Comparison of ENCODE assay signal across 13 cellular contexts in genomic region chr1:31386576-31387243, GRCh38. TPM values are rescaled to one million over a fixed set of nuclear protein-coding genes. Genes with fewer than 3 reads are reported as not detected.
"Had no signal": no experiment of that assay in that cellular context is flagged by ENCODE, and none has a peak within 500 bp of the region (broad histone marks: within the 10 kb centered on the region; RNA-seq: fewer than 3 reads in every experiment).

No MANE protein-coding gene starts in this region.

RNA-seq across cellular contexts. Expression of gene FABP3, which starts 13.8 kb away (rescaled TPM):
- total RNA-seq: activated CD4-positive, alpha-beta memory T cell treated with anti-CD3 and anti-CD28 coated beads for 36 hours; activated CD4-positive, alpha-beta T cell treated with anti-CD3 and anti-CD28 coated beads, Interleukin-2, amount 10 ng/mL, durations not matched to agents 24 days and 14 days; activated CD8-positive, alpha-beta memory T cell treated with anti-CD3 and anti-CD28 coated beads for 36 hours; activated naive CD4-positive, alpha-beta T cell treated with anti-CD3 and anti-CD28 coated beads for 36 hours; activated naive CD4-positive, alpha-beta T cell treated with anti-CD3 and anti-CD28 coated beads, Interleukin-2, amount 50 U/mL, for 72 hours; activated naive CD8-positive, alpha-beta T cell treated with anti-CD3 and anti-CD28 coated beads for 36 hours; activated T-cell treated with anti-CD3 and anti-CD28 coated beads, Interleukin-2, amount 50 U/mL, for 4 hours; activated T-cell treated with anti-CD3 and anti-CD28 coated beads, Interleukin-2, amount 50 U/mL, for 72 hours; activated T-helper 1 cell treated with anti-CD3 and anti-CD28 coated beads, Interleukin-12 subunit alpha, Interleukin-12 subunit beta, Interleukin-2, Interleukin-4 antibody, amounts not matched to agents 30 ng/mL and 10 ng/mL and 1 ng/mL, durations not matched to agents 14 hours and 24 hours and 36 hours; activated T-helper 17 cell treated with anti-CD3 and anti-CD28 coated beads, Interleukin-2, amount 50 U/mL, for 72 hours; T-helper 1 cell treated with Interleukin-12 subunit alpha and Interleukin-12 subunit beta and Interleukin-4 antibody, amounts not matched to agents 30 ng/mL and 1 ng/mL, for 36 hours; T-helper 17 cell; T-helper 2 cell treated with Interferon-gamma antibody and Interleukin-4, amounts not matched to agents 100 ng/mL and 5 ng/mL, for 36 hours had no signal

RNA-seq across cellular contexts. Expression of gene SERINC2, which starts 26.3 kb away (rescaled TPM):
- total RNA-seq: activated CD4-positive, alpha-beta T cell treated with anti-CD3 and anti-CD28 coated beads, Interleukin-2, amount 10 ng/mL, durations not matched to agents 24 days and 14 days; activated T-helper 1 cell treated with anti-CD3 and anti-CD28 coated beads, Interleukin-12 subunit alpha, Interleukin-12 subunit beta, Interleukin-2, Interleukin-4 antibody, amounts not matched to agents 30 ng/mL and 10 ng/mL and 1 ng/mL, durations not matched to agents 14 hours and 24 hours and 36 hours; T-helper 2 cell treated with Interferon-gamma antibody and Interleukin-4, amounts not matched to agents 100 ng/mL and 5 ng/mL, for 36 hours had no signal
